ENCODE assay signal across 11 cellular contexts in genomic region chr12:6367969-6368892, GRCh38. TPM values are rescaled to one million over a fixed set of nuclear protein-coding genes. Genes with fewer than 3 reads are reported as not detected.
A peak's percentile ranks its signal among the peaks of the same experiment; 100 is the strongest.
DNase-seq lines count a peak whose midpoint lies in the region; ATAC-seq and TF ChIP-seq lines count a peak whose summit lies in the region.
"Had no signal": no experiment of that assay in that cellular context is flagged by ENCODE, and none has a peak within 500 bp of the region (broad histone marks: within the 10 kb centered on the region; RNA-seq: fewer than 3 reads in every experiment).

No MANE protein-coding gene starts in this region.

- no peak overlapping the region; a peak in 1 of 4 replicates for H4K8ac ChIP-seq in IMR-90 (ENCODE audit: low read depth in 2 of 2, low read length in 2 of 2)

- no peak for TF ChIP-seq CTCF in IMR-90 (conservative IDR thresholded peaks at IDR 0.05; ENCODE audit: low read depth, low read length)

- no peaks in the 10 kb centered on the region for H3K36me3 ChIP-seq in BLaER1
- no peaks in the 10 kb centered on the region for H3K36me3 ChIP-seq in IMR-90 (ENCODE audit: control insufficient read depth, insufficient read depth, low read length)
- peaks cover 0 to 7% of the 10 kb centered on the region in 2 donors for H3K36me3 ChIP-seq in mucosa of rectum (ENCODE audit: control insufficient read depth in 2 of 2, insufficient read depth in 2 of 2, low read length in 2 of 2)

- H3K27ac ChIP-seq in BLaER1 (no peak overlapping the region), IMR-90 (ENCODE audit: insufficient read depth, low read length) (no peak overlapping the region), mucosa of rectum (ENCODE audit: low read depth in 2 of 2, low read length in 2 of 2) (peak overlapping the region; percentile 74 to 76)

- H3K4ac ChIP-seq in IMR-90 (ENCODE audit: low read depth, low read length), result peak overlapping the region; percentile 65; the same call in 1 of the 2 replicates

- POLR2A ChIA-PET in IMR-90 (lab: Charles Lee; ENCODE audit: unreplicated experiment), result no interaction called here
- POLR2A ChIA-PET in activated CD8-positive, alpha-beta T cell treated with anti-CD3 and anti-CD28 coated beads, Interleukin-2, amount 10 ng/mL, durations not matched to agents 7 days and 5 days (lab: Charles Lee), result interaction anchor here (1.2 to 2.1 kb wide), 2 partner anchors 22 to 32 kb away, joined by 3 to 10 read pairs; no protein-coding TSS in a partner anchor

- H4K20me1 ChIP-seq in BLaER1 (no peaks in the 10 kb centered on the region), IMR-90 (ENCODE audit: insufficient read depth, low read length) (no peaks in the 10 kb centered on the region)

- H2AK9ac ChIP-seq in IMR-90 (replicated peaks; ENCODE audit: low read depth, low read length, poor library complexity), result no peak overlapping the region

- 0 out of 2 replicates have a peak overlapping the region, but pooled peaks have one; percentile 33 for H2BK20ac ChIP-seq in IMR-90 (ENCODE audit: low read depth, low read length)

- H3K4me2 ChIP-seq in BLaER1, result peak overlapping the region; percentile 36
- no peak overlapping the region for H3K4me2 ChIP-seq in IMR-90 (ENCODE audit: low read depth, low read length)

- H3K18ac ChIP-seq in IMR-90 (ENCODE audit: low read depth, low read length), result no peak overlapping the region

- H3K4me3 ChIP-seq in BLaER1 (no peak overlapping the region), IMR-90 (ENCODE audit: insufficient read depth, low read depth, low read length) (no peak overlapping the region), mucosa of rectum (ENCODE audit: low read length in 2 of 2) (peak overlapping the region in 1 of 2 donors; percentile 28)

- no peaks in the 10 kb centered on the region for H3K27me3 Mint-ChIP-seq in activated CD8-positive, alpha-beta T cell treated with anti-CD3 and anti-CD28 coated beads, Interleukin-2, amount 10 ng/mL, durations not matched to agents 7 days and 5 days (ENCODE audit: low read depth)

- peaks cover 9% of the 10 kb centered on the region for H3K9me1 ChIP-seq in IMR-90 (ENCODE audit: insufficient read depth, low read length)

- no peak overlapping the region for H2BK5ac ChIP-seq in IMR-90 (ENCODE audit: low read depth, low read length, poor library complexity, severe bottlenecking)

- no peak for TF ChIP-seq RAD21 in IMR-90 (IDR thresholded peaks at IDR 0.05; ENCODE audit: low read length)

- 82% methylated on average over 8 of the region's 15 CpGs; no CpG with 5 or more reads in 1 of the 2 experiments for WGBS in IMR-90 (ENCODE audit: extremely low coverage in 2 of 2, insufficient read length in 1 of 2), 2 experiments

- peaks cover 68% of the 10 kb centered on the region for H3K4me1 ChIP-seq in BLaER1
- H3K4me1 ChIP-seq in IMR-90 (ENCODE audit: control insufficient read depth, insufficient read depth, low read length), result peaks cover 26% of the 10 kb centered on the region
- H3K4me1 ChIP-seq in mucosa of rectum (ENCODE audit: control insufficient read depth in 2 of 2, insufficient read depth in 2 of 2, low read length in 2 of 2), result peaks cover 42 to 53% of the 10 kb centered on the region in 2 donors

- CTCF ChIA-PET in IMR-90 (lab: Yijun Ruan, JAX), result interaction anchor here (0.5 kb wide), 1 partner anchor 32 kb away, joined by 3 read pairs; no protein-coding TSS in a partner anchor
- CTCF ChIA-PET in activated CD8-positive, alpha-beta T cell treated with anti-CD3 and anti-CD28 coated beads, Interleukin-2, amount 10 ng/mL, durations not matched to agents 7 days and 5 days (lab: Charles Lee), result interaction anchor here (0.6 to 7.3 kb wide), 15 partner anchors 9 to 169 kb away, joined by 3 to 176 read pairs (median 6); partner anchors contain the start of genes LTBR and TNFRSF1A

- peak overlapping the region; percentile 13; the same call in 1 of the 3 replicates for H2BK15ac ChIP-seq in IMR-90 (ENCODE audit: low read depth, low read length)

- no peak overlapping the region for H3K56ac ChIP-seq in IMR-90 (ENCODE audit: extremely low read depth, insufficient read depth, low read length)

- no peak overlapping the region for H3K23ac ChIP-seq in IMR-90 (ENCODE audit: low read depth, low read length)

- H4K91ac ChIP-seq in IMR-90 (ENCODE audit: insufficient read depth, low read depth, low read length), result no peak overlapping the region

- dilution Hi-C loops in IMR-90 (cut with HindIII; ENCODE audit: low sequenced_read_pairs, unreplicated experiment), result no loop called here

- no TSS peak for BruUV-seq in IMR-90 (replicated peaks; lab: Mats Ljungman, UMichigan)

- H3K9ac ChIP-seq in BLaER1 (no peak overlapping the region), IMR-90 (ENCODE audit: low read depth, low read length) (no peak overlapping the region), mucosa of rectum (ENCODE audit: low read depth in 1 of 2, low read length in 2 of 2) (peak overlapping the region; percentile 38 to 39)

- DNase-seq in IMR-90 (no peak), SW480 (ENCODE audit: low spot score) (no peak), NCI-H1930 (lab: John Stamatoyannopoulos, UW) (no peak)
- DNase-seq in activated CD8-positive, alpha-beta T cell treated with anti-CD3 and anti-CD28 coated beads, Interleukin-2, amount 10 ng/mL, durations not matched to agents 7 days and 5 days, result peak; percentile 55
- no peak for DNase-seq in activated CD8-positive, alpha-beta memory T cell treated with anti-CD3 and anti-CD28 coated beads for 24 hours
- DNase-seq: stimulated activated CD4-positive, alpha-beta T cell treated with anti-CD3 and anti-CD28 coated beads, Interleukin-1b, Interleukin-23, amount 100 ng/mL, for 48 hours had no signal

- H3K14ac ChIP-seq in IMR-90 (replicated peaks; ENCODE audit: low read depth, low read length), result no peak overlapping the region

- no peak overlapping the region for H4K5ac ChIP-seq in IMR-90 (ENCODE audit: low read depth, low read length)

- peak overlapping the region; percentile 32 for H2AFZ ChIP-seq in IMR-90 (replicated peaks; ENCODE audit: low read length, poor library complexity)

- intact Hi-C loops in IMR-90 (cut with micrococcal nuclease), result no loop called here

- peak overlapping the region; percentile 43; the same call in 1 of the 2 replicates for H2AK5ac ChIP-seq in IMR-90 (ENCODE audit: low read depth, low read length)

- H3K79me1 ChIP-seq in IMR-90 (ENCODE audit: low read depth in 1 of 2, low read length in 2 of 2), result no peaks in the 10 kb centered on the region

- H3K4me1 Mint-ChIP-seq in activated CD8-positive, alpha-beta T cell treated with anti-CD3 and anti-CD28 coated beads, Interleukin-2, amount 10 ng/mL, durations not matched to agents 7 days and 5 days (ENCODE audit: low read depth), result peaks cover 54% of the 10 kb centered on the region

- H3K9me3 ChIP-seq in BLaER1, result no peaks in the 10 kb centered on the region
- H3K9me3 ChIP-seq in IMR-90 (ENCODE audit: control insufficient read depth, insufficient read depth, low read length), result no peaks in the 10 kb centered on the region
- H3K9me3 ChIP-seq in mucosa of rectum (ENCODE audit: control insufficient read depth in 2 of 2, low read length in 2 of 2), result no peaks in the 10 kb centered on the region

- in situ Hi-C loops in IMR-90 (cut with MboI; ENCODE audit: low sequenced_read_pairs), result no loop called here

- H3K36me3 Mint-ChIP-seq in activated CD8-positive, alpha-beta T cell treated with anti-CD3 and anti-CD28 coated beads, Interleukin-2, amount 10 ng/mL, durations not matched to agents 7 days and 5 days (ENCODE audit: low read depth), result no peaks in the 10 kb centered on the region
- H3K36me3 Mint-ChIP-seq: brain had no signal

- ATAC-seq in IMR-90 (ENCODE audit: low read depth), result no peak
- ATAC-seq in activated CD8-positive, alpha-beta T cell treated with anti-CD3 and anti-CD28 coated beads, Interleukin-2, amount 10 ng/mL, durations not matched to agents 7 days and 5 days, result no peak
- ATAC-seq in GM19397 (IDR thresholded peaks at IDR 0.05; ENCODE audit: unreplicated experiment), result no peak

- peak overlapping the region; percentile 46 for H2BK120ac ChIP-seq in IMR-90 (ENCODE audit: low read depth, low read length)

- no peak for TF ChIP-seq POLR2A in IMR-90 (IDR thresholded peaks at IDR 0.05; ENCODE audit: low read depth, low read length)

- H3K27me3 ChIP-seq in BLaER1 (peaks cover 8% of the 10 kb centered on the region; the same call in 1 of the 2 replicates), IMR-90 (ENCODE audit: control insufficient read depth, insufficient read depth, low read length) (no peaks in the 10 kb centered on the region), mucosa of rectum (ENCODE audit: control insufficient read depth in 2 of 2, insufficient read depth in 2 of 2, low read length in 2 of 2) (no peaks in the 10 kb centered on the region)

- H3K4me3 Mint-ChIP-seq in activated CD8-positive, alpha-beta T cell treated with anti-CD3 and anti-CD28 coated beads, Interleukin-2, amount 10 ng/mL, durations not matched to agents 7 days and 5 days, result no peak overlapping the region
- H3K4me3 Mint-ChIP-seq: brain had no signal

- H3K9me3 Mint-ChIP-seq in activated CD8-positive, alpha-beta T cell treated with anti-CD3 and anti-CD28 coated beads, Interleukin-2, amount 10 ng/mL, durations not matched to agents 7 days and 5 days (ENCODE audit: insufficient read depth), result no peaks in the 10 kb centered on the region

- peak overlapping the region; percentile 71 for H3K27ac Mint-ChIP-seq in activated CD8-positive, alpha-beta T cell treated with anti-CD3 and anti-CD28 coated beads, Interleukin-2, amount 10 ng/mL, durations not matched to agents 7 days and 5 days

RNA-seq across cellular contexts. Expression of gene SCNN1A, which starts 7.1 kb away (rescaled TPM):
- total RNA-seq in IMR-90 (2012; rRNA removed), result not detected in 2 replicates
- polyA plus RNA-seq in IMR-90 (2012; rRNA removed), result 0.24 and 0.41 TPM in 2 replicates
- 0.13 and 0.16 TPM in 2 replicates for polyA plus RNA-seq in IMR-90 (2012; cell fraction: cytosol; rRNA removed)
- polyA plus RNA-seq in IMR-90 (2012; cell fraction: nucleus; rRNA removed; ENCODE audit: low replicate concordance), result 0.32 and 1.2 TPM in 2 replicates
- total RNA-seq in activated CD8-positive, alpha-beta T cell treated with anti-CD3 and anti-CD28 coated beads, Interleukin-2, amount 10 ng/mL, durations not matched to agents 7 days and 5 days, result 1 to 10 TPM in 1 of 2 experiments, under 1 TPM in 1; 0.47 to 1.5 TPM
- total RNA-seq: T-helper 1 cell treated with Interleukin-12 subunit alpha and Interleukin-12 subunit beta and Interleukin-4 antibody, amounts not matched to agents 30 ng/mL and 1 ng/mL, for 36 hours had no signal

RNA-seq across cellular contexts. Expression of gene LTBR, which starts 15.7 kb away (rescaled TPM):
- total RNA-seq in IMR-90 (2012; rRNA removed), result 19.7 and 24.7 TPM in 2 replicates
- 62.5 and 66.0 TPM in 2 replicates for polyA plus RNA-seq in IMR-90 (2012; rRNA removed)
- polyA plus RNA-seq in IMR-90 (2012; cell fraction: cytosol; rRNA removed), result 71.8 and 82.3 TPM in 2 replicates
- polyA plus RNA-seq in IMR-90 (2012; cell fraction: nucleus; rRNA removed; ENCODE audit: low replicate concordance), result 71.5 and 142 TPM in 2 replicates
- total RNA-seq in activated CD8-positive, alpha-beta T cell treated with anti-CD3 and anti-CD28 coated beads, Interleukin-2, amount 10 ng/mL, durations not matched to agents 7 days and 5 days, result under 1 TPM in 1 of 2 experiments, not detected in 1; 0.34 TPM

RNA-seq across cellular contexts. Expression of gene TNFRSF1A, which starts 26.4 kb away (rescaled TPM):
- total RNA-seq in IMR-90 (2012; rRNA removed), result 79.6 and 86.7 TPM in 2 replicates
- polyA plus RNA-seq in IMR-90 (2012; rRNA removed), result 136 and 138 TPM in 2 replicates
- 105 and 167 TPM in 2 replicates for polyA plus RNA-seq in IMR-90 (2012; cell fraction: cytosol; rRNA removed)
- polyA plus RNA-seq in IMR-90 (2012; cell fraction: nucleus; rRNA removed; ENCODE audit: low replicate concordance), result 102 and 107 TPM in 2 replicates
- 10 to 100 TPM; 58.8 to 63.4 TPM for total RNA-seq in activated CD8-positive, alpha-beta T cell treated with anti-CD3 and anti-CD28 coated beads, Interleukin-2, amount 10 ng/mL, durations not matched to agents 7 days and 5 days

RNA-seq across cellular contexts. Expression of gene PLEKHG6, which starts 57.7 kb away (rescaled TPM):
- under 0.01 TPM in 2 replicates for total RNA-seq in IMR-90 (2012; rRNA removed)
- polyA plus RNA-seq in IMR-90 (2012; rRNA removed), result 0.10 TPM in 2 replicates
- polyA plus RNA-seq in IMR-90 (2012; cell fraction: cytosol; rRNA removed), result 0.05 and 0.07 TPM in 2 replicates
- polyA plus RNA-seq in IMR-90 (2012; cell fraction: nucleus; rRNA removed; ENCODE audit: low replicate concordance), result 0.05 and 0.15 TPM in 2 replicates
- under 1 TPM in 1 of 2 experiments, not detected in 1; 0.47 TPM for total RNA-seq in activated CD8-positive, alpha-beta T cell treated with anti-CD3 and anti-CD28 coated beads, Interleukin-2, amount 10 ng/mL, durations not matched to agents 7 days and 5 days
- total RNA-seq: T-helper 1 cell treated with Interleukin-12 subunit alpha and Interleukin-12 subunit beta and Interleukin-4 antibody, amounts not matched to agents 30 ng/mL and 1 ng/mL, for 36 hours had no signal

Comparison
In these comparisons a context has a peak if more than half of its experiments do, and no peak if none do; other contexts are left out.
1. H3K27ac ChIP-seq: peak in mucosa of rectum (2 of 2); none in BLaER1 (single experiment) and IMR-90 (single experiment).
2. H3K9ac ChIP-seq: peak in mucosa of rectum (2 of 2); none in BLaER1 (single experiment) and IMR-90 (single experiment).
3. RNA of gene LTBR, which starts 15.7 kb away (total RNA-seq): 19.7 to 24.7 TPM in IMR-90; 0.34 TPM in activated CD8-positive, alpha-beta T cell treated with anti-CD3 and anti-CD28 coated beads, Interleukin-2, amount 10 ng/mL, durations not matched to agents 7 days and 5 days; every median in the first group is over 10 times any median in the second.